32 cellular contexts compared by ENCODE assay signal in the genomic region with DNA sequence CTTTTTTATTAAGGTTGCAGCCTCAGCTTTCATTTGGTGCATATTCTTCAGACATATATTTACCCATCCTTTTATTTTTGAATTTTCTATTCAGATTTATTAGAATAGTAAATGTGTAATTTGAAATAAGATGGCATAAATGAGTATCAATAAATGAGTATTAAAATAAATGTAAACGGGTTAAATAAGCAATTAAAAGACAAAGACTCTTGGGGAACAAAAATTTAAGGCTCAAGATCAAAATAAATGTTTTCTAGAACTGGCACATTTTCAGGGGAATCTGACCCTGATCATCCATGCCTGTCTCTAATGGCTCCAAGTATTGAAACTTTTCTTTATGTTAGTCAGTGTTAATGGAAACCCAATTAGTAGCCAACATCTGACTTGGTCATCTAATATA. TPM values are rescaled to one million over a fixed set of nuclear protein-coding genes. Genes with fewer than 3 reads are reported as not detected.
"Had no signal": no experiment of that assay in that cellular context is flagged by ENCODE, and none has a peak within 500 bp of the region (broad histone marks: within the 10 kb centered on the region; RNA-seq: fewer than 3 reads in every experiment).

No MANE protein-coding gene starts in this region.

- H3K4me1 ChIP-seq: stomach, suprapubic skin, testis, thyroid gland, tibial artery, tibial nerve, transverse colon, upper lobe of left lung, upper lobe of right lung, uterus, vagina had no signal

- FAIRE-seq: urothelium cell line had no signal

- H3K4me3 ChIP-seq: stomach, suprapubic skin, testis, thoracic aorta, thyroid gland, tibial artery, tibial nerve, transverse colon, upper lobe of left lung, upper lobe of right lung, uterus, vagina had no signal

- H3K36me3 ChIP-seq: stomach, suprapubic skin, thoracic aorta, thyroid gland, tibial artery, tibial nerve, transverse colon, upper lobe of left lung, upper lobe of right lung, uterus, vagina had no signal

- H3K27ac ChIP-seq: stomach, suprapubic skin, testis, thoracic aorta, thyroid gland, tibial artery, tibial nerve, transverse colon, upper lobe of left lung, upper lobe of right lung, uterus, vagina had no signal

- H3K9me3 ChIP-seq: testis, thyroid gland, upper lobe of right lung, uterus, vagina had no signal

- H3K27me3 ChIP-seq: testis, thyroid gland, upper lobe of left lung, uterus, vagina had no signal

- ATAC-seq: stimulated activated effector memory CD8-positive, alpha-beta T cell treated with anti-CD3 and anti-CD28 coated beads, Interleukin-12 subunit alpha, Interleukin-12 subunit beta, amount 100 ng/mL, for 72 hours; stimulated activated memory B cell treated with anti-CD40 and anti-IgM and Interleukin-4, amounts not matched to agents 10 μg/mL and 1 μg/mL and 100 μg/mL, for 72 hours; stimulated activated naive B cell treated with anti-CD40 and anti-IgM and Interleukin-4, amounts not matched to agents 10 μg/mL and 1 μg/mL and 100 μg/mL, for 72 hours; stimulated activated naive CD8-positive, alpha-beta T cell treated with anti-CD3 and anti-CD28 coated beads, Interleukin-15, amount 100 ng/mL, for 72 hours; stimulated activated naive CD8-positive, alpha-beta T cell treated with anti-CD3 and anti-CD28 coated beads, Interleukin-15, Interleukin-2, amounts not matched to agents 100 U/mL and 50 U/mL, for 24 hours; upper lobe of right lung had no signal

- DNase-seq: stimulated activated CD4-positive, alpha-beta T cell treated with anti-CD3 and anti-CD28 coated beads, Interleukin-2, amount 100 ng/mL, for 48 hours; stimulated activated CD4-positive, alpha-beta T cell treated with anti-CD3 and anti-CD28 coated beads, Interleukin-4, amount 100 ng/mL, for 1 hour; stimulated activated CD4-positive, alpha-beta T cell treated with anti-CD3 and anti-CD28 coated beads, Interleukin-4, amount 100 ng/mL, for 24 hours; stimulated activated CD4-positive, alpha-beta T cell treated with anti-CD3 and anti-CD28 coated beads, Interleukin-4, amount 100 ng/mL, for 4 hours; stimulated activated CD8-positive, alpha-beta memory T cell treated with anti-CD3 and anti-CD28 coated beads, Interleukin-4, amount 100 ng/mL, for 48 hours; stimulated activated naive B cell treated with anti-CD40 and anti-IgM and Interleukin-4, amounts not matched to agents 10 μg/mL and 1 μg/mL and 100 μg/mL, for 72 hours; stimulated activated naive CD4-positive, alpha-beta T cell; stimulated activated naive CD4-positive, alpha-beta T cell treated with Interleukin-2 at 50 U/mL for 16 hours; stimulated activated naive CD8-positive, alpha-beta T cell treated with anti-CD3 and anti-CD28 coated beads, Interleukin-15, amount 100 ng/mL, for 72 hours; stimulated activated naive CD8-positive, alpha-beta T cell treated with anti-CD3 and anti-CD28 coated beads, Interleukin-15, Interleukin-2, amounts not matched to agents 100 U/mL and 50 U/mL, for 24 hours; stomach; substantia nigra; testis; thyroid gland; tibial artery; transverse colon; trophoblast cell; upper lobe of left lung; upper lobe of right lung; uterus had no signal

RNA-seq across cellular contexts. Expression of a gene that starts 3.0 kb away (rescaled TPM):
- total RNA-seq: stomach, subcutaneous adipose tissue, suprapubic skin, temporal lobe, testis, thoracic aorta, thyroid gland, tibial nerve, transverse colon, upper lobe of left lung, upper lobe of right lung, ureter, urinary bladder, uterus, vagina had no signal
- polyA plus RNA-seq: stomach, thymus, urinary bladder had no signal

RNA-seq across cellular contexts. Expression of a gene that starts 13.0 kb away (rescaled TPM):
- total RNA-seq: stomach, subcutaneous adipose tissue, suprapubic skin, temporal lobe, testis, thoracic aorta, thyroid gland, tibial nerve, upper lobe of left lung, upper lobe of right lung, ureter, urinary bladder, uterus, vagina had no signal
- polyA plus RNA-seq: stomach, thymus, urinary bladder had no signal

RNA-seq across cellular contexts. Expression of a gene that starts 46.7 kb away (rescaled TPM):
- total RNA-seq: stomach, subcutaneous adipose tissue, suprapubic skin, temporal lobe, thoracic aorta, thyroid gland, tibial nerve, transverse colon, upper lobe of left lung, upper lobe of right lung, ureter, urinary bladder, uterus, vagina had no signal
- polyA plus RNA-seq: stomach had no signal
